ENCODE assay signal across 1 cellular context in genomic region chr5:8457187-8458037, GRCh38.
TF ChIP-seq lines count a peak whose summit lies in the region.

No MANE protein-coding gene starts in this region.

TF ChIP-seq in K562, 482 proteins besides CTCF, POLR2A, EP300 and RAD21 (continued from another document and continues in another):
- TF ChIP-seq ZNF318 (IDR thresholded peaks at IDR 0.05; ENCODE audit: borderline replicate concordance in 1 of 2, low read depth in 1 of 2), result peak in 1 of 2 experiments; percentile 51; a peak in 1 of 4 replicates
- TF ChIP-seq RBM25 (IDR thresholded peaks at IDR 0.05; ENCODE audit: low read depth, low read length, severe bottlenecking), result peak; percentile 67
- no peak for TF ChIP-seq SMARCA5 (IDR thresholded peaks at IDR 0.05)
- no peak for TF ChIP-seq CREB5 (CRISPR knock-in tag; IDR thresholded peaks at IDR 0.05)
- no peak for TF ChIP-seq ZNF57 (CRISPR knock-in tag; IDR thresholded peaks at IDR 0.05)
- TF ChIP-seq, protein P1, sequence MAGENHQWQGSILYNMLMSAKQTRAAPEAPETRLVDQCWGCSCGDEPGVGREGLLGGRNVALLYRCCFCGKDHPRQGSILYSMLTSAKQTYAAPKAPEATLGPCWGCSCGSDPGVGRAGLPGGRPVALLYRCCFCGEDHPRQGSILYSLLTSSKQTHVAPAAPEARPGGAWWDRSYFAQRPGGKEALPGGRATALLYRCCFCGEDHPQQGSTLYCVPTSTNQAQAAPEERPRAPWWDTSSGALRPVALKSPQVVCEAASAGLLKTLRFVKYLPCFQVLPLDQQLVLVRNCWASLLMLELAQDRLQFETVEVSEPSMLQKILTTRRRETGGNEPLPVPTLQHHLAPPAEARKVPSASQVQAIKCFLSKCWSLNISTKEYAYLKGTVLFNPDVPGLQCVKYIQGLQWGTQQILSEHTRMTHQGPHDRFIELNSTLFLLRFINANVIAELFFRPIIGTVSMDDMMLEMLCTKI (IDR thresholded peaks at IDR 0.05; ENCODE audit: partially characterized antibody), result no peak
- TF ChIP-seq ZNF444 (CRISPR knock-in tag; IDR thresholded peaks at IDR 0.05), result no peak
- TF ChIP-seq PHF20 (IDR thresholded peaks at IDR 0.05; ENCODE audit: partially characterized antibody), result peak; percentile 72
- TF ChIP-seq ELF1 (tag; IDR thresholded peaks at IDR 0.05), result no peak
- peak; percentile 47 for TF ChIP-seq FIP1L1 (IDR thresholded peaks at IDR 0.05; ENCODE audit: low read depth, low read length, poor library complexity, severe bottlenecking)
- no peak for TF ChIP-seq ZNF174 (CRISPR knock-in tag; IDR thresholded peaks at IDR 0.05)
- peak; percentile 82 for TF ChIP-seq FOSL1 (tag; conservative IDR thresholded peaks at IDR 0.05)
- no peak for TF ChIP-seq SETDB1 (IDR thresholded peaks at IDR 0.05; ENCODE audit: low read length)
- TF ChIP-seq NBN (IDR thresholded peaks at IDR 0.05; ENCODE audit: low read depth), result peak; percentile 73; the same call in 1 of the 2 replicates
- peak; percentile 85; the same call in 1 of the 2 replicates for TF ChIP-seq FOXP1 (CRISPR knock-in tag; IDR thresholded peaks at IDR 0.05)
- no peak for TF ChIP-seq TBL1XR1 (IDR thresholded peaks at IDR 0.05; ENCODE audit: low read length in 2 of 2)
- no peak for TF ChIP-seq POLR2B (IDR thresholded peaks at IDR 0.05; ENCODE audit: low read depth, partially characterized antibody)
- peak; percentile 75; the same call in 1 of the 2 replicates for TF ChIP-seq POLR2H (tag; IDR thresholded peaks at IDR 0.05; ENCODE audit: low read depth)
- TF ChIP-seq ZNF436 (CRISPR knock-in tag; IDR thresholded peaks at IDR 0.05), result no peak
- peak; percentile 51; the same call in 1 of the 2 replicates for TF ChIP-seq PKNOX1 (IDR thresholded peaks at IDR 0.05)
- TF ChIP-seq HDAC1 (IDR thresholded peaks at IDR 0.05), result peak in 1 of 2 experiments; percentile 85; a peak in 2 of 4 replicates
- TF ChIP-seq, protein P2, sequence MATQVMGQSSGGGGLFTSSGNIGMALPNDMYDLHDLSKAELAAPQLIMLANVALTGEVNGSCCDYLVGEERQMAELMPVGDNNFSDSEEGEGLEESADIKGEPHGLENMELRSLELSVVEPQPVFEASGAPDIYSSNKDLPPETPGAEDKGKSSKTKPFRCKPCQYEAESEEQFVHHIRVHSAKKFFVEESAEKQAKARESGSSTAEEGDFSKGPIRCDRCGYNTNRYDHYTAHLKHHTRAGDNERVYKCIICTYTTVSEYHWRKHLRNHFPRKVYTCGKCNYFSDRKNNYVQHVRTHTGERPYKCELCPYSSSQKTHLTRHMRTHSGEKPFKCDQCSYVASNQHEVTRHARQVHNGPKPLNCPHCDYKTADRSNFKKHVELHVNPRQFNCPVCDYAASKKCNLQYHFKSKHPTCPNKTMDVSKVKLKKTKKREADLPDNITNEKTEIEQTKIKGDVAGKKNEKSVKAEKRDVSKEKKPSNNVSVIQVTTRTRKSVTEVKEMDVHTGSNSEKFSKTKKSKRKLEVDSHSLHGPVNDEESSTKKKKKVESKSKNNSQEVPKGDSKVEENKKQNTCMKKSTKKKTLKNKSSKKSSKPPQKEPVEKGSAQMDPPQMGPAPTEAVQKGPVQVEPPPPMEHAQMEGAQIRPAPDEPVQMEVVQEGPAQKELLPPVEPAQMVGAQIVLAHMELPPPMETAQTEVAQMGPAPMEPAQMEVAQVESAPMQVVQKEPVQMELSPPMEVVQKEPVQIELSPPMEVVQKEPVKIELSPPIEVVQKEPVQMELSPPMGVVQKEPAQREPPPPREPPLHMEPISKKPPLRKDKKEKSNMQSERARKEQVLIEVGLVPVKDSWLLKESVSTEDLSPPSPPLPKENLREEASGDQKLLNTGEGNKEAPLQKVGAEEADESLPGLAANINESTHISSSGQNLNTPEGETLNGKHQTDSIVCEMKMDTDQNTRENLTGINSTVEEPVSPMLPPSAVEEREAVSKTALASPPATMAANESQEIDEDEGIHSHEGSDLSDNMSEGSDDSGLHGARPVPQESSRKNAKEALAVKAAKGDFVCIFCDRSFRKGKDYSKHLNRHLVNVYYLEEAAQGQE (CRISPR knock-in tag; IDR thresholded peaks at IDR 0.05; ENCODE audit: low read depth), result no peak
- peak; percentile 49 for TF ChIP-seq U2AF1 (optimal IDR thresholded peaks at IDR 0.05; ENCODE audit: low read depth, low read length)
- TF ChIP-seq ZNF280B (CRISPR knock-in tag; IDR thresholded peaks at IDR 0.05), result no peak
- TF ChIP-seq ZNF232 (CRISPR knock-in tag; IDR thresholded peaks at IDR 0.05), result peak; percentile 88; the same call in 1 of the 2 replicates
- peak; percentile 95 for TF ChIP-seq SAFB (IDR thresholded peaks at IDR 0.05; ENCODE audit: borderline replicate concordance, low read depth, low read length)
- TF ChIP-seq ZNF316 (IDR thresholded peaks at IDR 0.05), result peak; percentile 97
- peak; percentile 70 for TF ChIP-seq ETV5 (CRISPR knock-in tag; IDR thresholded peaks at IDR 0.05; ENCODE audit: low read depth)
- TF ChIP-seq RHOXF2B (CRISPR knock-in tag; conservative IDR thresholded peaks at IDR 0.05), result no peak
- no peak for TF ChIP-seq STAG1 (CRISPR knock-in tag; IDR thresholded peaks at IDR 0.05; ENCODE audit: borderline replicate concordance)
- TF ChIP-seq UBTF (IDR thresholded peaks at IDR 0.05; ENCODE audit: borderline replicate concordance in 1 of 2, low read depth in 2 of 2, low read length in 2 of 2), result peak; percentile 40 to 61; a peak in 2 of 4 replicates
- TF ChIP-seq RBM22 (IDR thresholded peaks at IDR 0.05; ENCODE audit: low read depth, low read length, poor library complexity, severe bottlenecking), result no peak
- TF ChIP-seq ZNF274 (IDR thresholded peaks at IDR 0.05; ENCODE audit: borderline replicate concordance, low read depth, low read length), result no peak
- no peak for TF ChIP-seq PHF21A (IDR thresholded peaks at IDR 0.05; ENCODE audit: borderline replicate concordance, low read depth)
- TF ChIP-seq ATF6 (CRISPR knock-in tag; IDR thresholded peaks at IDR 0.05), result peak; percentile 93; the same call in 1 of the 2 replicates
- no peak for TF ChIP-seq ZNF764 (CRISPR knock-in tag; IDR thresholded peaks at IDR 0.05; ENCODE audit: low read depth)
- TF ChIP-seq RBM14 (IDR thresholded peaks at IDR 0.05; ENCODE audit: borderline replicate concordance, insufficient read depth, low read depth, low read length), result no peak
- no peak for TF ChIP-seq ARHGAP35 (IDR thresholded peaks at IDR 0.05; ENCODE audit: partially characterized antibody)
- TF ChIP-seq ZFX (CRISPR knock-in tag; IDR thresholded peaks at IDR 0.05), result peak; percentile 91
